Comparison of ENCODE assay signal across 10 cellular contexts in genomic region chr3:197256836-197257444, GRCh38. TPM values are rescaled to one million over a fixed set of nuclear protein-coding genes. Genes with fewer than 3 reads are reported as not detected.
A peak's percentile ranks its signal among the peaks of the same experiment; 100 is the strongest.
DNase-seq lines count a peak whose midpoint lies in the region; ATAC-seq, FAIRE-seq and TF ChIP-seq lines count a peak whose summit lies in the region.
"Had no signal": no experiment of that assay in that cellular context is flagged by ENCODE, and none has a peak within 500 bp of the region (broad histone marks: within the 10 kb centered on the region; RNA-seq: fewer than 3 reads in every experiment).

No MANE protein-coding gene starts in this region.

- in situ Hi-C loops in GM13976 (cut with MboI; ENCODE audit: low sequenced_read_pairs, unreplicated experiment): loop anchor here (25.0 kb wide), 1 partner anchor 255 kb away; no protein-coding TSS in a partner anchor

- ATAC-seq in left colon (peak; percentile 43), HG02870 (IDR thresholded peaks at IDR 0.05; ENCODE audit: unreplicated experiment) (no peak)

- DNase-seq in CD1c-positive myeloid dendritic cell (ENCODE audit: extremely low spot score) (peak; percentile 60), GM13976 (ENCODE audit: low spot score) (peak; percentile 12), NCI-H748 (lab: John Stamatoyannopoulos, UW; ENCODE audit: unreplicated experiment) (peak; percentile 18), astrocyte (ENCODE audit: low read depth) (peak; percentile 40), left colon (peak in 1 of 2 donors; percentile 30), tibial artery (no peak)
- no peak for DNase-seq in activated effector memory CD4-positive, alpha-beta T cell treated with Interleukin-2 at 50 U/mL for 16 hours

- H2AFZ ChIP-seq in astrocyte (ENCODE audit: low read depth, low read length): no peak overlapping the region

- no peak overlapping the region for H3K4me3 Mint-ChIP-seq in astrocyte (ENCODE audit: unreplicated experiment)
- H3K4me3 Mint-ChIP-seq: T-helper 1 cell treated with Interleukin-12 subunit alpha and Interleukin-12 subunit beta and Interleukin-4 antibody, amounts not matched to agents 30 μg/mL and 1 μg/mL, for 36 hours had no signal

- H3K4me3 ChIP-seq in astrocyte (ENCODE audit: insufficient read depth, low read depth, low read length) (no peak overlapping the region), tibial artery (no peak overlapping the region)
- H3K4me3 ChIP-seq: skin epidermis had no signal

- H3K79me2 ChIP-seq in astrocyte (ENCODE audit: insufficient read depth, low read length): peaks cover 100% of the 10 kb centered on the region

- no peak overlapping the region for H3K27ac Mint-ChIP-seq in astrocyte (ENCODE audit: unreplicated experiment)
- H3K27ac Mint-ChIP-seq: T-helper 1 cell treated with Interleukin-12 subunit alpha and Interleukin-12 subunit beta and Interleukin-4 antibody, amounts not matched to agents 30 μg/mL and 1 μg/mL, for 36 hours had no signal

- peak overlapping the region; percentile 62 for H3K9ac ChIP-seq in astrocyte (ENCODE audit: low read length)

- H3K4me1 ChIP-seq in astrocyte (ENCODE audit: insufficient read depth, low read length) (peaks cover 18% of the 10 kb centered on the region), tibial artery (peaks cover 0 to 4% (median 0%) of the 10 kb centered on the region in 4 donors)

- no peaks in the 10 kb centered on the region for H3K9me3 Mint-ChIP-seq in astrocyte (ENCODE audit: unreplicated experiment)
- H3K9me3 Mint-ChIP-seq: T-helper 1 cell treated with Interleukin-12 subunit alpha and Interleukin-12 subunit beta and Interleukin-4 antibody, amounts not matched to agents 30 μg/mL and 1 μg/mL, for 36 hours had no signal

- H4K20me1 ChIP-seq in astrocyte (ENCODE audit: insufficient read depth, low read length): peaks cover 88% of the 10 kb centered on the region

- H3K27ac ChIP-seq in astrocyte (ENCODE audit: low read depth, low read length): peak overlapping the region; percentile 38
- H3K27ac ChIP-seq in tibial artery: no peak overlapping the region

- TF ChIP-seq CTCF in GM13976 (IDR thresholded peaks at IDR 0.05; ENCODE audit: borderline replicate concordance, control extremely low read depth, extremely low read depth, insufficient read depth, missing control alignments) (peak; percentile 24), astrocyte (IDR thresholded peaks at IDR 0.05; ENCODE audit: insufficient read depth, low read depth, low read length) (peak; percentile 48), tibial artery (IDR thresholded peaks at IDR 0.05) (peak; percentile 65 to 77)

- H3K27me3 ChIP-seq in astrocyte (ENCODE audit: insufficient read depth, low read length): no peaks in the 10 kb centered on the region
- no peaks in the 10 kb centered on the region for H3K27me3 ChIP-seq in tibial artery

- peaks cover 51% of the 10 kb centered on the region for H3K4me1 Mint-ChIP-seq in astrocyte (ENCODE audit: low read depth, unreplicated experiment)

- H3K27me3 Mint-ChIP-seq in astrocyte (ENCODE audit: low read depth, unreplicated experiment): no peaks in the 10 kb centered on the region

- intact Hi-C loops in left colon (cut with DNase I, micrococcal nuclease): loop anchor here (5.0 to 10.0 kb wide), 2 partner anchors 248 to 255 kb away; no protein-coding TSS in a partner anchor
- intact Hi-C loops in tibial artery (cut with DNase I; ENCODE audit: low total_unique reads): loop anchor here (2.0 kb wide), 1 partner anchor 254 kb away; no protein-coding TSS in a partner anchor

- H3K9me3 ChIP-seq in astrocyte (ENCODE audit: insufficient read depth, low read depth, low read length) (no peaks in the 10 kb centered on the region), tibial artery (no peaks in the 10 kb centered on the region)

- no peaks in the 10 kb centered on the region for H3K36me3 Mint-ChIP-seq in astrocyte (ENCODE audit: low read depth, unreplicated experiment)

- peak overlapping the region; percentile 45 for H3K4me2 ChIP-seq in astrocyte (ENCODE audit: low read length)

- peaks cover 17% of the 10 kb centered on the region for H3K36me3 ChIP-seq in astrocyte (ENCODE audit: insufficient read depth, low read length)
- H3K36me3 ChIP-seq in tibial artery: no peaks in the 10 kb centered on the region

- FAIRE-seq in astrocyte (lab: Jason Lieb, UNC): no peak

RNA-seq across cellular contexts. Expression of gene DLG1, which starts 41.5 kb away (rescaled TPM):
- total RNA-seq in astrocyte (161 and 210 TPM in 2 replicates), left colon (100 to 1,000 TPM; 129 to 145 TPM)

Comparison
In these comparisons a context has a peak if more than half of its experiments do, and no peak if none do; other contexts are left out.
1. DNase-seq: peak in CD1c-positive myeloid dendritic cell (single experiment), GM13976 (single experiment), NCI-H748 (single experiment) and astrocyte (single experiment); none in tibial artery (0 of 2) and activated effector memory CD4-positive, alpha-beta T cell treated with Interleukin-2 at 50 U/mL for 16 hours (single experiment).
2. Peak in every context shown above with its lines, with median percentiles within 50 percentile points of each other: CTCF ChIP-seq.